In the genomic region with DNA sequence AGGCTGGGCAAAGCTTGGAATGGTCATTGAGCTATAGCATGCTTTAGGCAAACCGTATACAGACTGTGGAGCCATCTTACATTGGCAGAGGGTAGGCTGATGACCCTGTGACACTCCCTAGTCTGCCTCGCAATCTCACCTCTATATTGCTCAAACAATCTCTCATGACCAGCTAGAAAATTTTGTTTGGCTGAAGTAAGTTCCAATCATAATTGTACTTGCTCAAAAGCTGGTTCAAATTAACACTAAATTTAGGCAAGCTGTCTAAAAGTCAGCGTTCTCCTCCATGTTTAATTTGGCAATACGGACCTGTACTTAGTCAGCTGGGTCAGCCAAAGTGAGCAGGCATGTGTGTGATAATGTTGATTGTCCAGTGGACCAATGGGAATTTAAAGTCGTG, we compare ENCODE assay signal across 29 cellular contexts.
A peak's percentile ranks its signal among the peaks of the same experiment; 100 is the strongest.
DNase-seq lines count a peak whose midpoint lies in the region; ATAC-seq and TF ChIP-seq lines count a peak whose summit lies in the region.
"Had no signal": no experiment of that assay in that cellular context is flagged by ENCODE, and none has a peak within 500 bp of the region (broad histone marks: within the 10 kb centered on the region; RNA-seq: fewer than 3 reads in every experiment).

No MANE protein-coding gene starts in this region.

- H3K9me3 Mint-ChIP-seq in Caco-2 (ENCODE audit: unreplicated experiment), result no peaks in the 10 kb centered on the region
- no peaks in the 10 kb centered on the region for H3K9me3 Mint-ChIP-seq in endodermal cell
- H3K9me3 Mint-ChIP-seq: activated naive CD8-positive, alpha-beta T cell treated with anti-CD3 and anti-CD28 coated beads, Interleukin-2, amount 10 ng/mL, durations not matched to agents 7 days and 5 days; activated T-cell treated with anti-CD3 and anti-CD28 coated beads, Interleukin-2, amount 50 U/mL, for 24 hours; IgD-negative memory B cell; memory B cell; stimulated activated naive B cell treated with anti-CD40 and anti-IgM and Interleukin-4, amounts not matched to agents 10 μg/mL and 1 μg/mL and 100 μg/mL, for 72 hours had no signal

- no peak overlapping the region for H3K9ac ChIP-seq in endodermal cell (ENCODE audit: extremely low read depth, low read length, poor library complexity, severe bottlenecking)

- H3K27ac Mint-ChIP-seq in Caco-2 (ENCODE audit: unreplicated experiment) (peak overlapping the region; percentile 8), endodermal cell (no peak overlapping the region)
- H3K27ac Mint-ChIP-seq: activated naive CD8-positive, alpha-beta T cell treated with anti-CD3 and anti-CD28 coated beads, Interleukin-2, amount 10 ng/mL, durations not matched to agents 7 days and 5 days; activated T-cell treated with anti-CD3 and anti-CD28 coated beads, Interleukin-2, amount 50 U/mL, for 24 hours; memory B cell; stimulated activated naive B cell treated with anti-CD40 and anti-IgM and Interleukin-4, amounts not matched to agents 10 μg/mL and 1 μg/mL and 100 μg/mL, for 72 hours had no signal

- WGBS in endodermal cell (ENCODE audit: insufficient coverage in 1 of 2, insufficient read length in 1 of 2), 2 experiments, result 95 to 98% methylated on average over 4 to 5 of the region's 5 CpGs

- H3K27ac ChIP-seq in Panc1 (ENCODE audit: low read length) (peak overlapping the region; percentile 75; the same call in 1 of the 2 replicates), tibial artery (peak overlapping the region; percentile 63 to 68), endodermal cell (ENCODE audit: low read depth, low read length) (no peak overlapping the region), WERI-Rb-1 (no peak overlapping the region)
- H3K27ac ChIP-seq: ovary, SK-N-MC had no signal

- H3K27me3 Mint-ChIP-seq in Caco-2 (ENCODE audit: insufficient read depth, unreplicated experiment), result no peaks in the 10 kb centered on the region
- no peaks in the 10 kb centered on the region for H3K27me3 Mint-ChIP-seq in endodermal cell (ENCODE audit: insufficient read depth)
- H3K27me3 Mint-ChIP-seq: activated naive CD8-positive, alpha-beta T cell treated with anti-CD3 and anti-CD28 coated beads, Interleukin-2, amount 10 ng/mL, durations not matched to agents 7 days and 5 days; activated T-cell treated with anti-CD3 and anti-CD28 coated beads, Interleukin-2, amount 50 U/mL, for 24 hours; IgD-negative memory B cell; memory B cell; stimulated activated naive B cell treated with anti-CD40 and anti-IgM and Interleukin-4, amounts not matched to agents 10 μg/mL and 1 μg/mL and 100 μg/mL, for 72 hours had no signal

- H3K4me3 Mint-ChIP-seq in Caco-2 (ENCODE audit: unreplicated experiment) (no peak overlapping the region), endodermal cell (no peak overlapping the region)
- H3K4me3 Mint-ChIP-seq: activated naive CD8-positive, alpha-beta T cell treated with anti-CD3 and anti-CD28 coated beads, Interleukin-2, amount 10 ng/mL, durations not matched to agents 7 days and 5 days; activated T-cell treated with anti-CD3 and anti-CD28 coated beads, Interleukin-2, amount 50 U/mL, for 24 hours; IgD-negative memory B cell; memory B cell; stimulated activated naive B cell treated with anti-CD40 and anti-IgM and Interleukin-4, amounts not matched to agents 10 μg/mL and 1 μg/mL and 100 μg/mL, for 72 hours had no signal

- intact Hi-C loops in Caco-2 (cut with micrococcal nuclease; ENCODE audit: unreplicated experiment) (no loop called here), Panc1 (cut with micrococcal nuclease; ENCODE audit: unreplicated experiment) (no loop called here), tibial artery (cut with DNase I; ENCODE audit: low total_unique reads) (no loop called here)

- H3K27me3 ChIP-seq in Caco-2 (replicated peaks; ENCODE audit: control insufficient read depth, insufficient read depth, low read length), result no peaks in the 10 kb centered on the region
- H3K27me3 ChIP-seq in Panc1 (ENCODE audit: control insufficient read depth, insufficient read depth, low read length), result no peaks in the 10 kb centered on the region
- H3K27me3 ChIP-seq in tibial artery, result no peaks in the 10 kb centered on the region
- H3K27me3 ChIP-seq in endodermal cell (ENCODE audit: control insufficient read depth, insufficient read depth, low read length, poor library complexity, severe bottlenecking), result no peaks in the 10 kb centered on the region
- H3K27me3 ChIP-seq in WERI-Rb-1 (ENCODE audit: insufficient read depth, low read depth, severe bottlenecking), result no peaks in the 10 kb centered on the region
- H3K27me3 ChIP-seq: ovary had no signal

- TF ChIP-seq CTCF in Caco-2 (IDR thresholded peaks at IDR 0.05; ENCODE audit: insufficient read depth in 1 of 2, low read depth in 1 of 2, low read length in 1 of 2, severe bottlenecking in 1 of 2, unreplicated experiment in 1 of 2), result no peak
- TF ChIP-seq CTCF in Panc1 (IDR thresholded peaks at IDR 0.05), result no peak; the same call in 1 of the 2 replicates
- no peak for TF ChIP-seq CTCF in tibial artery (IDR thresholded peaks at IDR 0.05)
- no peak for TF ChIP-seq CTCF in endodermal cell (conservative IDR thresholded peaks at IDR 0.05)
- no peak for TF ChIP-seq CTCF in WERI-Rb-1 (IDR thresholded peaks at IDR 0.05; ENCODE audit: low read depth, low read length)

- H3K36me3 Mint-ChIP-seq in Caco-2 (ENCODE audit: insufficient read depth, unreplicated experiment), result peaks cover 27% of the 10 kb centered on the region
- peaks cover 12% of the 10 kb centered on the region for H3K36me3 Mint-ChIP-seq in endodermal cell (ENCODE audit: low read depth)
- H3K36me3 Mint-ChIP-seq: activated naive CD8-positive, alpha-beta T cell treated with anti-CD3 and anti-CD28 coated beads, Interleukin-2, amount 10 ng/mL, durations not matched to agents 7 days and 5 days had no signal

- CTCF ChIA-PET in Caco-2 (lab: Charles Lee), result no interaction called here
- CTCF ChIA-PET in Panc1 (lab: Charles Lee), result no interaction called here

- H3K4me3 ChIP-seq in Caco-2 (ENCODE audit: low read depth, low read length) (no peak overlapping the region), Panc1 (ENCODE audit: low read depth in 2 of 2, low read length in 2 of 2) (no peak overlapping the region), tibial artery (no peak overlapping the region), endodermal cell (ENCODE audit: low read length) (no peak overlapping the region), WERI-Rb-1 (ENCODE audit: low read depth, low read length) (no peak overlapping the region)
- H3K4me3 ChIP-seq: ovary, SK-N-MC, skin epidermis had no signal

- H3K4me1 Mint-ChIP-seq in Caco-2 (ENCODE audit: low read depth, unreplicated experiment), result no peaks in the 10 kb centered on the region
- no peaks in the 10 kb centered on the region for H3K4me1 Mint-ChIP-seq in endodermal cell
- H3K4me1 Mint-ChIP-seq: activated naive CD8-positive, alpha-beta T cell treated with anti-CD3 and anti-CD28 coated beads, Interleukin-2, amount 10 ng/mL, durations not matched to agents 7 days and 5 days; memory B cell; stimulated activated naive B cell treated with anti-CD40 and anti-IgM and Interleukin-4, amounts not matched to agents 10 μg/mL and 1 μg/mL and 100 μg/mL, for 72 hours had no signal

- no peaks in the 10 kb centered on the region for H3K4me1 ChIP-seq in Caco-2
- H3K4me1 ChIP-seq in Panc1 (ENCODE audit: control insufficient read depth, insufficient read depth, low read length), result peaks cover 9% of the 10 kb centered on the region
- peaks cover 0 to 45% (median 11%) of the 10 kb centered on the region in 4 donors for H3K4me1 ChIP-seq in tibial artery
- H3K4me1 ChIP-seq in endodermal cell (ENCODE audit: control insufficient read depth, insufficient read depth, low read length), result no peaks in the 10 kb centered on the region

- no peaks in the 10 kb centered on the region for H3K9me3 ChIP-seq in Caco-2
- H3K9me3 ChIP-seq in Panc1 (ENCODE audit: control insufficient read depth, insufficient read depth, low read depth, low read length), result no peaks in the 10 kb centered on the region
- no peaks in the 10 kb centered on the region for H3K9me3 ChIP-seq in tibial artery
- no peaks in the 10 kb centered on the region for H3K9me3 ChIP-seq in endodermal cell (ENCODE audit: control insufficient read depth, low read length)
- H3K9me3 ChIP-seq in WERI-Rb-1 (ENCODE audit: severe bottlenecking), result no peaks in the 10 kb centered on the region
- H3K9me3 ChIP-seq: ovary had no signal

- ATAC-seq in Panc1 (no peak), GM21717 (IDR thresholded peaks at IDR 0.05; ENCODE audit: unreplicated experiment) (no peak)
- ATAC-seq: HCT116; left colon; stimulated activated naive B cell treated with anti-CD40 and anti-IgM and Interleukin-4, amounts not matched to agents 10 μg/mL and 1 μg/mL and 100 μg/mL, for 72 hours had no signal

- H3K36me3 ChIP-seq in Caco-2 (ENCODE audit: control insufficient read depth, insufficient read depth, low read length) (peaks cover 1% of the 10 kb centered on the region; the same call in 1 of the 2 replicates), Panc1 (ENCODE audit: control insufficient read depth, insufficient read depth, low read length) (no peaks in the 10 kb centered on the region), tibial artery (peaks cover 0 to 10% (median 0%) of the 10 kb centered on the region in 3 donors), endodermal cell (ENCODE audit: control insufficient read depth, insufficient read depth, low read length) (no peaks in the 10 kb centered on the region), WERI-Rb-1 (no peaks in the 10 kb centered on the region)
- H3K36me3 ChIP-seq: ovary had no signal

- POLR2A ChIA-PET in Caco-2 (lab: Charles Lee), result no interaction called here
- POLR2A ChIA-PET in Panc1 (lab: Charles Lee), result no interaction called here

- no peak for DNase-seq in Caco-2
- DNase-seq in Panc1 (ENCODE audit: low read depth, low spot score), result no peak
- peak; percentile 84 for DNase-seq in fibroblast of the conjunctiva (ENCODE audit: low read depth)
- DNase-seq in tibial artery, result no peak
- DNase-seq in endodermal cell, result no peak
- no peak for DNase-seq in WERI-Rb-1
- DNase-seq: activated CD4-positive, alpha-beta T cell treated with anti-CD3 and anti-CD28 coated beads, Interleukin-2, amount 50 U/mL, for 1 hour; activated CD4-positive, CD25-positive, alpha-beta regulatory T cell; activated gamma-delta T cell treated with Interleukin-2 at 50 U/mL for 16 hours; activated naive CD8-positive, alpha-beta T cell treated with anti-CD3 and anti-CD28 coated beads, Interleukin-2, amount 10 ng/mL, durations not matched to agents 7 days and 5 days; activated T-cell treated with anti-CD3 and anti-CD28 coated beads, Interleukin-2, amount 50 U/mL, for 24 hours; C1 segment of cervical spinal cord; central memory CD4-positive, alpha-beta T cell; cortex of kidney; DMS53; left colon; NCI-H1105; NCI-H187 treated with DMSO at 0.1 percent for 48 hours; NCI-H2171; NCI-H510A; ovary; retina; stimulated activated naive B cell treated with anti-CD40 and anti-IgM and Interleukin-4, amounts not matched to agents 10 μg/mL and 1 μg/mL and 100 μg/mL, for 72 hours had no signal

- in situ Hi-C loops in Panc1 (cut with HindIII; ENCODE audit: low pct_unique_long_range_greater_than_20kb, low sequenced_read_pairs), result no loop called here

- BruUV-seq in Caco-2 (replicated peaks; lab: Mats Ljungman, UMichigan) (no TSS peak), Panc1 (replicated peaks; lab: Mats Ljungman, UMichigan) (no TSS peak)

Comparison
In these comparisons a context has a peak if more than half of its experiments do, and no peak if none do; other contexts are left out.
1. H3K27ac ChIP-seq: peak in Panc1 (single experiment) and tibial artery (2 of 2); none in endodermal cell (single experiment) and WERI-Rb-1 (single experiment).